In genomic region chr11:66616379-66617147, GRCh38 we compare ENCODE assay signal across 8 cellular contexts. TPM values are rescaled to one million over a fixed set of nuclear protein-coding genes. Genes with fewer than 3 reads are reported as not detected.
A peak's percentile ranks its signal among the peaks of the same experiment; 100 is the strongest.
DNase-seq lines count a peak whose midpoint lies in the region; ATAC-seq and TF ChIP-seq lines count a peak whose summit lies in the region.

A gene with protein sequence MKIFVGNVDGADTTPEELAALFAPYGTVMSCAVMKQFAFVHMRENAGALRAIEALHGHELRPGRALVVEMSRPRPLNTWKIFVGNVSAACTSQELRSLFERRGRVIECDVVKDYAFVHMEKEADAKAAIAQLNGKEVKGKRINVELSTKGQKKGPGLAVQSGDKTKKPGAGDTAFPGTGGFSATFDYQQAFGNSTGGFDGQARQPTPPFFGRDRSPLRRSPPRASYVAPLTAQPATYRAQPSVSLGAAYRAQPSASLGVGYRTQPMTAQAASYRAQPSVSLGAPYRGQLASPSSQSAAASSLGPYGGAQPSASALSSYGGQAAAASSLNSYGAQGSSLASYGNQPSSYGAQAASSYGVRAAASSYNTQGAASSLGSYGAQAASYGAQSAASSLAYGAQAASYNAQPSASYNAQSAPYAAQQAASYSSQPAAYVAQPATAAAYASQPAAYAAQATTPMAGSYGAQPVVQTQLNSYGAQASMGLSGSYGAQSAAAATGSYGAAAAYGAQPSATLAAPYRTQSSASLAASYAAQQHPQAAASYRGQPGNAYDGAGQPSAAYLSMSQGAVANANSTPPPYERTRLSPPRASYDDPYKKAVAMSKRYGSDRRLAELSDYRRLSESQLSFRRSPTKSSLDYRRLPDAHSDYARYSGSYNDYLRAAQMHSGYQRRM (plus strand): TSS chr11:66616630. CDS start chr11:66616721, 91 bp downstream.

- H3K27ac ChIP-seq in heart right ventricle, result peak within 1 kb of the TSS; percentile 79 to 96 (median 94)
- peak within 1 kb of the TSS; percentile 94 for H3K27ac ChIP-seq in upper lobe of right lung

- TF ChIP-seq CTCF in GM13976 (IDR thresholded peaks at IDR 0.05; ENCODE audit: borderline replicate concordance, control extremely low read depth, extremely low read depth, insufficient read depth, missing control alignments) (no peak), heart right ventricle (IDR thresholded peaks at IDR 0.05) (no peak), upper lobe of right lung (IDR thresholded peaks at IDR 0.05) (no peak)

- H3K36me3 ChIP-seq in heart right ventricle, result peaks cover 0 to 26% (median 0%) of the 10 kb centered on the region in 9 donors
- no peaks in the 10 kb centered on the region for H3K36me3 ChIP-seq in upper lobe of right lung

- H3K4me1 ChIP-seq in heart right ventricle, result peaks cover 7 to 54% (median 46%) of the 10 kb centered on the region in 9 donors
- H3K4me1 ChIP-seq in upper lobe of right lung, result peaks cover 39% of the 10 kb centered on the region

- intact Hi-C loops in T-helper 1 cell treated with Interleukin-12 subunit alpha and Interleukin-12 subunit beta and Interleukin-4 antibody, amounts not matched to agents 30 ng/mL and 1 ng/mL, for 36 hours (cut with micrococcal nuclease), result loop anchor here (1.0 to 10.0 kb wide), 13 partner anchors 22 to 758 kb away; partner anchors contain the start of genes ACTN3, CCDC87, CCS and CFL1
- intact Hi-C loops in heart right ventricle (cut with DNase I), result loop anchor here in 2 of 10 donors (1.0 to 5.0 kb wide), 3 partner anchors 22 to 61 kb away; partner anchors contain the start of genes RBM4 (in 2 of the 2) and RBM4B (in 2 of the 2)
- intact Hi-C loops in posterior vena cava (cut with DNase I), result no loop called here
- intact Hi-C loops in upper lobe of right lung (cut with DNase I), result no loop called here

- H3K9me3 ChIP-seq in heart right ventricle (no peaks in the 10 kb centered on the region), upper lobe of right lung (no peaks in the 10 kb centered on the region)

- WGBS in heart right ventricle, 2 donors, result 0% methylated on average over 82 to 90 of the region's 90 CpGs

- in situ Hi-C loops in GM13976 (cut with MboI; ENCODE audit: low sequenced_read_pairs, unreplicated experiment), result no loop called here

- H3K27me3 ChIP-seq in heart right ventricle, result no peaks in the 10 kb centered on the region
- no peaks in the 10 kb centered on the region for H3K27me3 ChIP-seq in upper lobe of right lung

- ATAC-seq in HG02870 (IDR thresholded peaks at IDR 0.05; ENCODE audit: unreplicated experiment) (peak; percentile 87), heart right ventricle (peak; percentile 94 to 98 (median 97)), upper lobe of right lung (peak; percentile 97)

- peak; percentile 99 for DNase-seq in GM13976 (ENCODE audit: low spot score)
- peak; percentile 98 for DNase-seq in NCI-H146 treated with DMSO at 0.1 percent for 48 hours (lab: John Stamatoyannopoulos, UW; ENCODE audit: unreplicated experiment)
- DNase-seq in amniotic epithelial cell (ENCODE audit: low read depth), result peak; percentile 99
- DNase-seq in heart right ventricle, result peak; percentile 99
- DNase-seq in posterior vena cava (ENCODE audit: low spot score), result peak; percentile 100
- DNase-seq in upper lobe of right lung, result peak; percentile 99

- H3K4me3 ChIP-seq in heart right ventricle (peak within 1 kb of the TSS; percentile 56 to 94 (median 82)), upper lobe of right lung (peak within 1 kb of the TSS; percentile 71)

RNA-seq across cellular contexts. Expression of the gene that starts here (rescaled TPM):
- total RNA-seq in T-helper 1 cell treated with Interleukin-12 subunit alpha and Interleukin-12 subunit beta and Interleukin-4 antibody, amounts not matched to agents 30 ng/mL and 1 ng/mL, for 36 hours, result 147 and 160 TPM in 2 replicates
- 10 to 100 TPM; 22.4 to 34.3 (median 28.3) TPM for total RNA-seq in heart right ventricle
- polyA plus RNA-seq in heart right ventricle, result 10 to 100 TPM; 16.2 to 49.7 TPM
- 10 to 100 TPM; 39.7 to 51.7 TPM for total RNA-seq in posterior vena cava
- total RNA-seq in upper lobe of right lung, result 63.3 TPM

Comparison
In these comparisons a context has a peak if more than half of its experiments do, and no peak if none do; other contexts are left out.
1. Peak in every context shown above with its lines: DNase-seq, ATAC-seq, H3K4me3 ChIP-seq and H3K27ac ChIP-seq.